17 cellular contexts compared by ENCODE assay signal in genomic region chr9:132037470-132037869, GRCh38. TPM values are rescaled to one million over a fixed set of nuclear protein-coding genes. Genes with fewer than 3 reads are reported as not detected.
DNase-seq lines count a peak whose midpoint lies in the region; TF ChIP-seq lines count a peak whose summit lies in the region.
"Had no signal": no experiment of that assay in that cellular context is flagged by ENCODE, and none has a peak within 500 bp of the region (broad histone marks: within the 10 kb centered on the region; RNA-seq: fewer than 3 reads in every experiment).

No MANE protein-coding gene starts in this region.

- H3K27ac ChIP-seq in CD8-positive, alpha-beta memory T cell (ENCODE audit: low read depth, low read length): no peak overlapping the region
- H3K27ac ChIP-seq: esophagus squamous epithelium, upper lobe of right lung had no signal

- DNase-seq in G401 (ENCODE audit: low spot score): peak; percentile 83
- peak; percentile 40 for DNase-seq in NCI-H1417 treated with DMSO at 0.1 percent for 48 hours (lab: John Stamatoyannopoulos, UW)
- peak; percentile 86 to 88 for DNase-seq in NCI-H526 (lab: John Stamatoyannopoulos, UW)
- peak; percentile 61 for DNase-seq in cerebellum (ENCODE audit: low spot score)
- no peak for DNase-seq in CD8-positive, alpha-beta memory T cell
- DNase-seq in type B pancreatic cell (ENCODE audit: extremely low spot score, unreplicated experiment): no peak
- DNase-seq in stimulated activated CD4-positive, alpha-beta T cell treated with anti-CD3 and anti-CD28 coated beads, Interleukin-4, amount 100 ng/mL, for 24 hours: no peak
- DNase-seq: activated CD4-positive, alpha-beta T cell treated with anti-CD3 and anti-CD28 coated beads for 4 hours; effector memory CD4-positive, alpha-beta T cell; EL; esophagus squamous epithelium; glutamatergic neuron; left colon; naive thymus-derived CD4-positive, alpha-beta T cell; NCI-H1436 treated with DMSO at 0.1 percent for 48 hours; upper lobe of right lung had no signal

- H3K9me3 ChIP-seq in CD8-positive, alpha-beta memory T cell (ENCODE audit: low read length): no peaks in the 10 kb centered on the region
- H3K9me3 ChIP-seq: esophagus squamous epithelium, upper lobe of right lung had no signal

- POLR2A ChIA-PET in CD8-positive, alpha-beta memory T cell (lab: Charles Lee): no interaction called here

- no peaks in the 10 kb centered on the region for H3K9me3 Mint-ChIP-seq in CD8-positive, alpha-beta memory T cell
- H3K9me3 Mint-ChIP-seq in type B pancreatic cell: no peaks in the 10 kb centered on the region

- H3K27me3 ChIP-seq in CD8-positive, alpha-beta memory T cell (ENCODE audit: insufficient read depth, low read length, poor library complexity, severe bottlenecking): no peaks in the 10 kb centered on the region
- H3K27me3 ChIP-seq: esophagus squamous epithelium, upper lobe of right lung had no signal

- no peaks in the 10 kb centered on the region for H3K36me3 ChIP-seq in CD8-positive, alpha-beta memory T cell (ENCODE audit: insufficient read depth, low read length)
- H3K36me3 ChIP-seq: upper lobe of right lung had no signal

- H3K4me3 ChIP-seq in CD8-positive, alpha-beta memory T cell (ENCODE audit: low read length): no peak overlapping the region
- H3K4me3 ChIP-seq: esophagus squamous epithelium, upper lobe of right lung had no signal

- peaks cover 34 to 61% (median 49%) of the 10 kb centered on the region in 3 donors for H3K4me1 Mint-ChIP-seq in CD8-positive, alpha-beta memory T cell
- peaks cover 44% of the 10 kb centered on the region for H3K4me1 Mint-ChIP-seq in type B pancreatic cell (ENCODE audit: unreplicated experiment)

- no peaks in the 10 kb centered on the region for H3K27me3 Mint-ChIP-seq in CD8-positive, alpha-beta memory T cell
- H3K27me3 Mint-ChIP-seq in type B pancreatic cell: no peaks in the 10 kb centered on the region
- H3K27me3 Mint-ChIP-seq: activated naive CD8-positive, alpha-beta T cell; naive thymus-derived CD4-positive, alpha-beta T cell had no signal

- in situ Hi-C loops in G401 (cut with HindIII; ENCODE audit: low sequenced_read_pairs): no loop called here

- H3K36me3 Mint-ChIP-seq in CD8-positive, alpha-beta memory T cell: peaks cover 0 to 20% (median 9%) of the 10 kb centered on the region in 3 donors
- H3K36me3 Mint-ChIP-seq in type B pancreatic cell: peaks cover 4% of the 10 kb centered on the region

- TF ChIP-seq CTCF in type B pancreatic cell (conservative IDR thresholded peaks at IDR 0.05): no peak

- CTCF ChIA-PET in CD8-positive, alpha-beta memory T cell (lab: Charles Lee): interaction anchor here (1.0 kb wide), 1 partner anchor 15 kb away, joined by 3 read pairs; no protein-coding TSS in a partner anchor

- H3K4me3 Mint-ChIP-seq in CD8-positive, alpha-beta memory T cell: no peak overlapping the region
- no peak overlapping the region for H3K4me3 Mint-ChIP-seq in type B pancreatic cell
- H3K4me3 Mint-ChIP-seq: activated naive CD8-positive, alpha-beta T cell; naive thymus-derived CD4-positive, alpha-beta T cell had no signal

- no peak overlapping the region for H3K27ac Mint-ChIP-seq in CD8-positive, alpha-beta memory T cell
- H3K27ac Mint-ChIP-seq in type B pancreatic cell: no peak overlapping the region
- H3K27ac Mint-ChIP-seq: activated naive CD8-positive, alpha-beta T cell; naive thymus-derived CD4-positive, alpha-beta T cell had no signal

- H3K4me1 ChIP-seq in CD8-positive, alpha-beta memory T cell (ENCODE audit: insufficient read depth, low read length): peaks cover 4% of the 10 kb centered on the region
- H3K4me1 ChIP-seq: esophagus squamous epithelium had no signal

RNA-seq across cellular contexts. Expression of gene MED27, which starts 42.2 kb away (rescaled TPM):
- 27.8 and 46.7 TPM in 2 replicates for total RNA-seq in G401 (2014; rRNA removed; shearing (Covaris generic))
- total RNA-seq in cerebellum: 14.7 TPM
- total RNA-seq in CD8-positive, alpha-beta memory T cell: 10 to 100 TPM; 31.6 to 35.9 TPM
- 39.7 TPM for polyA plus RNA-seq in CD8-positive, alpha-beta memory T cell
- 18.0 and 21.7 TPM in 2 replicates for total RNA-seq in type B pancreatic cell (ENCODE audit: low replicate concordance)

Comparison
In these comparisons a context has a peak if more than half of its experiments do, and no peak if none do; other contexts are left out.
1. DNase-seq: peak in G401 (single experiment), NCI-H1417 treated with DMSO at 0.1 percent for 48 hours (single experiment), NCI-H526 (2 of 2) and cerebellum (single experiment); none in CD8-positive, alpha-beta memory T cell (0 of 5), type B pancreatic cell (single experiment) and stimulated activated CD4-positive, alpha-beta T cell treated with anti-CD3 and anti-CD28 coated beads, Interleukin-4, amount 100 ng/mL, for 24 hours (single experiment).